Comparison of ENCODE assay signal across 10 cellular contexts in genomic region chr20:25860531-25861150, GRCh38.
DNase-seq lines count a peak whose midpoint lies in the region; ATAC-seq and TF ChIP-seq lines count a peak whose summit lies in the region.
"Had no signal": no experiment of that assay in that cellular context is flagged by ENCODE, and none has a peak within 500 bp of the region (broad histone marks: within the 10 kb centered on the region; RNA-seq: fewer than 3 reads in every experiment).

No MANE protein-coding gene starts in this region.

- H2BK15ac ChIP-seq in neuronal stem cell (ENCODE audit: low read length) = no peak overlapping the region

- no CpG with 5 or more reads among the region's 23 CpGs for WGBS in neuronal stem cell (ENCODE audit: extremely low coverage in 2 of 2, insufficient read length in 2 of 2, insufficient replicate concordance in 1 of 2), 2 donors

- peak overlapping the region; percentile 80 for H3K23ac ChIP-seq in neuronal stem cell (ENCODE audit: low read depth, low read length, poor library complexity)

- H2AFZ ChIP-seq in neuronal stem cell (ENCODE audit: low read length) = peak overlapping the region; percentile 45

- peak overlapping the region; percentile 85 for H3K4me3 Mint-ChIP-seq in HFFc6

- H2BK12ac ChIP-seq in neuronal stem cell (ENCODE audit: low read length) = no peak overlapping the region

- peaks cover 49% of the 10 kb centered on the region for H3K4me1 Mint-ChIP-seq in HFFc6 (ENCODE audit: low read depth)

- peaks cover 26% of the 10 kb centered on the region for H3K9me3 Mint-ChIP-seq in HFFc6

- no peak overlapping the region for H2AK5ac ChIP-seq in neuronal stem cell (ENCODE audit: low read depth, low read length)

- H3K9ac ChIP-seq in neuronal stem cell (ENCODE audit: low read depth, low read length, poor library complexity) = no peak overlapping the region

- H3K9me3 ChIP-seq in breast epithelium (no peaks in the 10 kb centered on the region), neuronal stem cell (replicated peaks in 1 of 2; ENCODE audit: control insufficient read depth in 2 of 2, insufficient read depth in 1 of 2, low read depth in 1 of 2, low read length in 2 of 2) (no peaks in the 10 kb centered on the region)
- H3K9me3 ChIP-seq: vagina had no signal

- DNase-seq in COLO668 (lab: John Stamatoyannopoulos, UW; ENCODE audit: unreplicated experiment) (peak; percentile 35), HFFc6 (no peak), breast epithelium (ENCODE audit: low spot score in 2 of 2) (no peak), neuronal stem cell (ENCODE audit: low spot score) (no peak), middle frontal gyrus (ENCODE audit: extremely low spot score, low spot score) (no peak), NCI-H1105 (lab: John Stamatoyannopoulos, UW) (no peak)
- DNase-seq: NCI-H1436 treated with DMSO at 0.1 percent for 48 hours had no signal

- H3K18ac ChIP-seq in neuronal stem cell (ENCODE audit: low read length) = peak overlapping the region; percentile 28

- ATAC-seq in HG03442 (IDR thresholded peaks at IDR 0.05; ENCODE audit: unreplicated experiment) = no peak

- H3K4me3 ChIP-seq in breast epithelium (peak overlapping the region in 2 of 3 donors; percentile 16 to 63), neuronal stem cell (ENCODE audit: low read length in 2 of 2) (no peak overlapping the region)

- TF ChIP-seq CTCF in HFFc6 (IDR thresholded peaks at IDR 0.05) (no peak), breast epithelium (IDR thresholded peaks at IDR 0.05) (no peak)

- H3K27me3 ChIP-seq in breast epithelium = no peaks in the 10 kb centered on the region
- H3K27me3 ChIP-seq in neuronal stem cell (ENCODE audit: control insufficient read depth in 3 of 3, insufficient read depth in 3 of 3, low read depth in 1 of 3, low read length in 3 of 3) = peaks cover 9 to 81% (median 42%) of the 10 kb centered on the region in 3 experiments
- H3K27me3 ChIP-seq: vagina had no signal

- intact Hi-C loops in breast epithelium (cut with DNase I; ENCODE audit: low total_unique reads) = no loop called here

- no peak overlapping the region for H3K4me2 ChIP-seq in neuronal stem cell (ENCODE audit: insufficient read depth, low read length, poor library complexity, severe bottlenecking)

- peaks cover 26% of the 10 kb centered on the region for H3K36me3 Mint-ChIP-seq in HFFc6 (ENCODE audit: low read depth)

- peaks cover 14% of the 10 kb centered on the region for H3K27me3 Mint-ChIP-seq in HFFc6 (ENCODE audit: insufficient read depth)

- H4K8ac ChIP-seq in neuronal stem cell (ENCODE audit: low read depth, low read length) = no peak overlapping the region

- no peak overlapping the region for H2BK5ac ChIP-seq in neuronal stem cell (ENCODE audit: low read length)

- H4K91ac ChIP-seq in neuronal stem cell (ENCODE audit: low read depth, low read length, poor library complexity) = no peak overlapping the region

- no peak overlapping the region for H3K14ac ChIP-seq in neuronal stem cell (ENCODE audit: low read length)

- H3K27ac Mint-ChIP-seq in HFFc6 = peak overlapping the region; percentile 88

- H3K79me1 ChIP-seq in neuronal stem cell (ENCODE audit: low read depth, low read length) = no peaks in the 10 kb centered on the region

- H3K4me1 ChIP-seq in breast epithelium (peaks cover 7 to 9% of the 10 kb centered on the region in 2 donors), neuronal stem cell (ENCODE audit: control insufficient read depth in 2 of 2, insufficient read depth in 1 of 2, low read depth in 1 of 2, low read length in 2 of 2) (peaks cover 6 to 10% of the 10 kb centered on the region in 2 donors)

- TF ChIP-seq POLR2A in breast epithelium (IDR thresholded peaks at IDR 0.05) = no peak

- H3K27ac ChIP-seq in breast epithelium = no peak overlapping the region
- H3K27ac ChIP-seq in neuronal stem cell (replicated peaks; ENCODE audit: low read length) = no peak overlapping the region
- H3K27ac ChIP-seq: vagina, VCaP had no signal

- H2BK120ac ChIP-seq in neuronal stem cell (ENCODE audit: low read depth, low read length) = no peak overlapping the region

- H3K36me3 ChIP-seq in breast epithelium (no peaks in the 10 kb centered on the region), neuronal stem cell (replicated peaks in 1 of 2; ENCODE audit: control insufficient read depth in 2 of 2, insufficient read depth in 2 of 2, low read length in 2 of 2) (no peaks in the 10 kb centered on the region)
- H3K36me3 ChIP-seq: vagina had no signal

- no peak overlapping the region for H3K4ac ChIP-seq in neuronal stem cell (ENCODE audit: low read length)

Comparison
In these comparisons a context has a peak if more than half of its experiments do, and no peak if none do; other contexts are left out.
1. H3K4me3 ChIP-seq: peak in breast epithelium (2 of 3); none in neuronal stem cell (0 of 2).